8 cellular contexts compared by ENCODE assay signal in the genomic region with DNA sequence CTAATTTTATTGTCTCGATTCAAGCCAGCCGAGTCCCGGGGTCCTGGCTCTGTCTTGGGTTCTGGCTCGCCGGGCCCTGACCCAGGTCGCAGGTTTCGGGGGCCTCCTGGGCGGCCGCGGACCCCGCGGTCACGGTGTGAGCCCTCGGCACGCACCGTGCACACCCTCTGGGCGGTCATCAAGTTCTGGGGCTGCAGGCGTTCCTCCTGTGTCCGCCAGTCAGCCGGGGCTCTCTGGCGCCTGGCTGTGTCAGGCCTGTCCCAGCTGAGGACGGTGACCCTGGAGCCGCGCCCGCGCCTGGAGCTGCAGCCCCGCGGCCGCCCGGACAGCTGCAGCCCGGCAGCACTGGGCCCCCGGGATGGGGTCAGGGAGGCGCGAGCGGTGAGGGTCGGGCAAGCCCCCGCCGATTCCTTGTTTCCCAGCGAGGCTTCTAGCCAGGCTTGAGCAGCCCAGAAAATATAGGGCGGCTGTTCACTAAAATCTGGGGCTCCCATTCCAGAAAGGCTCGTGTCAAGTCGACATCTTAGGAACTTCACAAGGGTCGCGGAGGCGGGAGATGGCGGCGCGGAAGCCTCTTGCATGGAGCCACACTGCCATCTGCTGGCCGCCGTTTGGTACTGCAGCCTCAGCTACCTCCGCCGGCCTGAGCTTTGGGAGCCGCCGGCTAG. TPM values are rescaled to one million over a fixed set of nuclear protein-coding genes. Genes with fewer than 3 reads are reported as not detected.
DNase-seq lines count a peak whose midpoint lies in the region; ATAC-seq and TF ChIP-seq lines count a peak whose summit lies in the region.

No MANE protein-coding gene starts in this region.

- H3K9me3 ChIP-seq in SK-N-SH = no peaks in the 10 kb centered on the region
- H3K9me3 ChIP-seq in ovary = no peaks in the 10 kb centered on the region
- peaks cover 3% of the 10 kb centered on the region for H3K9me3 ChIP-seq in thymus (ENCODE audit: control insufficient read depth)

- no peak for TF ChIP-seq POLR2A in ovary (IDR thresholded peaks at IDR 0.05)

- peak overlapping the region; percentile 60 for H3K4me3 Mint-ChIP-seq in activated naive CD4-positive, alpha-beta T cell treated with anti-CD3 and anti-CD28 coated beads, Interleukin-2, amount 10 ng/mL, durations not matched to agents 7 days and 5 days
- peak overlapping the region; percentile 46 for H3K4me3 Mint-ChIP-seq in glutamatergic neuron (ENCODE audit: unreplicated experiment)

- TF ChIP-seq RAD21 in SK-N-SH (IDR thresholded peaks at IDR 0.05; ENCODE audit: low read length) = peak; percentile 94

- peak; percentile 68 for ATAC-seq in GM21390 (IDR thresholded peaks at IDR 0.05; ENCODE audit: unreplicated experiment)

- no peaks in the 10 kb centered on the region for H3K9me2 ChIP-seq in SK-N-SH

- peaks cover 10% of the 10 kb centered on the region for H3F3A ChIP-seq in SK-N-SH (replicated peaks; ENCODE audit: insufficient read depth)

- peak overlapping the region; percentile 33 for H3K27ac Mint-ChIP-seq in activated naive CD4-positive, alpha-beta T cell treated with anti-CD3 and anti-CD28 coated beads, Interleukin-2, amount 10 ng/mL, durations not matched to agents 7 days and 5 days
- no peak overlapping the region for H3K27ac Mint-ChIP-seq in glutamatergic neuron (ENCODE audit: unreplicated experiment)

- CTCF ChIA-PET in SK-N-SH (lab: Yijun Ruan, JAX) = interaction anchor here (0.6 to 12.1 kb wide), 74 partner anchors 13 to 1281 kb away, joined by 3 to 270 read pairs (median 4); partner anchors contain the start of genes HIBADH, HOXA10, HOXA11 and HOXA3
- CTCF ChIA-PET in activated naive CD4-positive, alpha-beta T cell treated with anti-CD3 and anti-CD28 coated beads, Interleukin-2, amount 10 ng/mL, durations not matched to agents 7 days and 5 days (lab: Charles Lee) = interaction anchor here (0.6 to 3.6 kb wide), 19 partner anchors 10 to 1268 kb away, joined by 3 to 36 read pairs (median 4); no protein-coding TSS in a partner anchor

- H3K27ac ChIP-seq in SK-N-SH (ENCODE audit: low read depth in 2 of 2, low read length in 1 of 2) (no peak overlapping the region), ovary (no peak overlapping the region), thymus (ENCODE audit: low read depth) (no peak overlapping the region)

- peaks cover 5% of the 10 kb centered on the region for H3K36me3 Mint-ChIP-seq in activated naive CD4-positive, alpha-beta T cell treated with anti-CD3 and anti-CD28 coated beads, Interleukin-2, amount 10 ng/mL, durations not matched to agents 7 days and 5 days
- H3K36me3 Mint-ChIP-seq in glutamatergic neuron (ENCODE audit: unreplicated experiment) = peaks cover 10% of the 10 kb centered on the region

- peak overlapping the region; percentile 99 for H2AFZ ChIP-seq in SK-N-SH (ENCODE audit: low read depth)

- no peaks in the 10 kb centered on the region for H3K9me3 Mint-ChIP-seq in activated naive CD4-positive, alpha-beta T cell treated with anti-CD3 and anti-CD28 coated beads, Interleukin-2, amount 10 ng/mL, durations not matched to agents 7 days and 5 days
- H3K9me3 Mint-ChIP-seq in glutamatergic neuron (ENCODE audit: unreplicated experiment) = peaks cover 14% of the 10 kb centered on the region

- H3K4me3 ChIP-seq in SK-N-SH (ENCODE audit: low read depth in 2 of 2, low read length in 1 of 2) (peak overlapping the region; percentile 39 to 70), ovary (peak overlapping the region; percentile 43), thymus (ENCODE audit: low read length) (peak overlapping the region; percentile 73)

- H3K4me1 ChIP-seq in SK-N-SH (ENCODE audit: control insufficient read depth in 1 of 2, insufficient read depth in 2 of 2, low read depth in 1 of 2, low read length in 1 of 2) (peaks cover 0 to 8% of the 10 kb centered on the region in 2 experiments; a peak in 1 of 4 replicates), ovary (ENCODE audit: insufficient read depth) (peaks cover 4% of the 10 kb centered on the region), thymus (ENCODE audit: control insufficient read depth, insufficient read depth, low read length) (peaks cover 27% of the 10 kb centered on the region)

- H3K27me3 ChIP-seq in SK-N-SH (ENCODE audit: insufficient read depth) (peaks cover 91% of the 10 kb centered on the region), ovary (peaks cover 9% of the 10 kb centered on the region), thymus (ENCODE audit: control insufficient read depth, insufficient read depth) (peaks cover 88% of the 10 kb centered on the region)

- TF ChIP-seq EP300 in SK-N-SH (IDR thresholded peaks at IDR 0.05; ENCODE audit: borderline replicate concordance in 1 of 2, low read depth in 1 of 2, low read length in 1 of 2) (no peak), ovary (IDR thresholded peaks at IDR 0.05) (no peak)

- H3K4me1 Mint-ChIP-seq in activated naive CD4-positive, alpha-beta T cell treated with anti-CD3 and anti-CD28 coated beads, Interleukin-2, amount 10 ng/mL, durations not matched to agents 7 days and 5 days = peaks cover 13% of the 10 kb centered on the region
- H3K4me1 Mint-ChIP-seq in glutamatergic neuron (ENCODE audit: low read depth, unreplicated experiment) = peaks cover 3% of the 10 kb centered on the region

- H3K36me3 ChIP-seq in SK-N-SH (replicated peaks in 1 of 2; ENCODE audit: control insufficient read depth in 1 of 2, insufficient read depth in 2 of 2, low read length in 1 of 2) = no peaks in the 10 kb centered on the region
- no peaks in the 10 kb centered on the region for H3K36me3 ChIP-seq in ovary
- peaks cover 3% of the 10 kb centered on the region for H3K36me3 ChIP-seq in thymus (ENCODE audit: control insufficient read depth, insufficient read depth)

- TF ChIP-seq CTCF in SK-N-SH (IDR thresholded peaks at IDR 0.05) = peak; percentile 99
- peak; percentile 100 for TF ChIP-seq CTCF in glutamatergic neuron (IDR thresholded peaks at IDR 0.05; ENCODE audit: partially characterized antibody, unreplicated experiment)
- TF ChIP-seq CTCF in ovary (IDR thresholded peaks at IDR 0.05) = peak; percentile 96 to 98 (median 97)

- DNase-seq in COLO668 (lab: John Stamatoyannopoulos, UW; ENCODE audit: unreplicated experiment) = peak; percentile 91
- DNase-seq in LoVo (ENCODE audit: low spot score) = peak; percentile 95
- peak; percentile 96 for DNase-seq in SK-N-SH
- peak; percentile 82 for DNase-seq in activated naive CD4-positive, alpha-beta T cell treated with anti-CD3 and anti-CD28 coated beads, Interleukin-2, amount 10 ng/mL, durations not matched to agents 7 days and 5 days
- DNase-seq in glutamatergic neuron = peak; percentile 94
- DNase-seq in ovary = peak; percentile 71 to 89 (median 87)

- no peaks in the 10 kb centered on the region for H4K20me1 ChIP-seq in SK-N-SH (ENCODE audit: insufficient read depth)

- POLR2A ChIA-PET in SK-N-SH (lab: Yijun Ruan, JAX) = interaction anchor here (1.3 kb wide), 1 partner anchor 11 kb away, joined by 3 read pairs; no protein-coding TSS in a partner anchor

- no peaks in the 10 kb centered on the region for H3K79me2 ChIP-seq in SK-N-SH (ENCODE audit: insufficient read depth)

- intact Hi-C loops in ovary (cut with DNase I) = loop anchor here in 3 of 4 donors (5.0 to 10.0 kb wide), 4 partner anchors 786 to 1276 kb away; no protein-coding TSS in a partner anchor

- H3K4me2 ChIP-seq in SK-N-SH = peak overlapping the region; percentile 97

- 4% methylated on average over 36 of the region's 54 CpGs for WGBS in SK-N-SH (ENCODE audit: low lambda C conversion rate)
- WGBS in ovary, 3 donors = 3% methylated on average over 43 to 54 of the region's 54 CpGs
- WGBS in thymus = under 1% methylated on average over 54 of the region's 54 CpGs

- H3K27me3 Mint-ChIP-seq in activated naive CD4-positive, alpha-beta T cell treated with anti-CD3 and anti-CD28 coated beads, Interleukin-2, amount 10 ng/mL, durations not matched to agents 7 days and 5 days = peaks cover 99% of the 10 kb centered on the region
- peaks cover 45% of the 10 kb centered on the region for H3K27me3 Mint-ChIP-seq in glutamatergic neuron (ENCODE audit: unreplicated experiment)

- H3K9ac ChIP-seq in SK-N-SH = no peak overlapping the region

RNA-seq across cellular contexts. Expression of gene HOXA7, which starts 4.2 kb away (rescaled TPM):
- not detected in 2 replicates for polyA plus RNA-seq in SK-N-SH (2012; rRNA removed)
- not detected in 2 replicates for polyA plus RNA-seq in SK-N-SH (2012; cell fraction: cytosol; rRNA removed)
- polyA plus RNA-seq in SK-N-SH (2012; cell fraction: nucleus; rRNA removed) = not detected in 2 replicates
- total RNA-seq in glutamatergic neuron (ENCODE audit: unreplicated experiment) = not detected
- 1 to 10 TPM in 3 of 7 donors, under 1 TPM in 4; 0.23 to 4.5 (median 0.75) TPM for total RNA-seq in ovary
- polyA plus RNA-seq in ovary = 1 to 10 TPM in 1 of 2 donors, under 1 TPM in 1; 0.53 to 4.1 TPM
- polyA plus RNA-seq in thymus = 0.41 TPM

RNA-seq across cellular contexts. Expression of gene HOXA9, which starts 4.7 kb away (rescaled TPM):
- polyA plus RNA-seq in SK-N-SH (2012; rRNA removed) (not detected in 2 replicates), ovary (1 to 10 TPM in 1 of 2 donors, under 1 TPM in 1; 0.22 to 2.5 TPM), thymus (4.9 TPM)
- polyA plus RNA-seq in SK-N-SH (2012; cell fraction: cytosol; rRNA removed) = not detected in 2 replicates
- not detected in 2 replicates for polyA plus RNA-seq in SK-N-SH (2012; cell fraction: nucleus; rRNA removed)
- total RNA-seq in glutamatergic neuron (ENCODE audit: unreplicated experiment) (not detected), ovary (1 to 10 TPM in 1 of 7 donors, under 1 TPM in 5, not detected in 1; 0.12 to 1.0 (median 0.57) TPM)

RNA-seq across cellular contexts. Expression of gene HOXA3, which starts 8.3 kb away (rescaled TPM):
- polyA plus RNA-seq in SK-N-SH (2012; rRNA removed) (0.15 TPM in 1 of 2 replicates, not detected in the other), ovary (1 to 10 TPM; 2.3 to 3.4 TPM), thymus (5.5 TPM)
- polyA plus RNA-seq in SK-N-SH (2012; cell fraction: cytosol; rRNA removed) = not detected in 2 replicates
- not detected in 2 replicates for polyA plus RNA-seq in SK-N-SH (2012; cell fraction: nucleus; rRNA removed)
- total RNA-seq in glutamatergic neuron (ENCODE audit: unreplicated experiment) (not detected), ovary (10 to 100 TPM in 2 of 7 donors, 1 to 10 TPM in 3, under 1 TPM in 2; 0.36 to 50.9 (median 1.3) TPM)

RNA-seq across cellular contexts. Expression of gene HOXA6, which starts 13.1 kb away (rescaled TPM):
- polyA plus RNA-seq in SK-N-SH (2012; rRNA removed) = not detected in 2 replicates
- not detected in 2 replicates for polyA plus RNA-seq in SK-N-SH (2012; cell fraction: cytosol; rRNA removed)
- not detected in 2 replicates for polyA plus RNA-seq in SK-N-SH (2012; cell fraction: nucleus; rRNA removed)
- not detected for total RNA-seq in glutamatergic neuron (ENCODE audit: unreplicated experiment)
- 1 to 10 TPM in 3 of 7 donors, under 1 TPM in 4; 0.32 to 4.2 (median 0.43) TPM for total RNA-seq in ovary
- polyA plus RNA-seq in ovary = under 1 TPM in 1 of 2 donors, not detected in 1; 0.29 TPM
- polyA plus RNA-seq in thymus = 0.09 TPM

RNA-seq across cellular contexts. Expression of gene HOXA10, which starts 13.4 kb away (rescaled TPM):
- polyA plus RNA-seq in SK-N-SH (2012; rRNA removed) = not detected in 2 replicates
- polyA plus RNA-seq in SK-N-SH (2012; cell fraction: cytosol; rRNA removed) = not detected in 2 replicates
- polyA plus RNA-seq in SK-N-SH (2012; cell fraction: nucleus; rRNA removed) = not detected in 2 replicates
- total RNA-seq in glutamatergic neuron (ENCODE audit: unreplicated experiment) = not detected
- total RNA-seq in ovary = 1 to 10 TPM in 3 of 7 donors, under 1 TPM in 3, not detected in 1; 0.25 to 2.0 (median 0.91) TPM
- 1 to 10 TPM in 1 of 2 donors, under 1 TPM in 1; 0.34 to 2.8 TPM for polyA plus RNA-seq in ovary
- 3.5 TPM for polyA plus RNA-seq in thymus
